1 cellular context compared by ENCODE assay signal in genomic region chr10:49592726-49593563, GRCh38.
TF ChIP-seq lines count a peak whose summit lies in the region.

No MANE protein-coding gene starts in this region.

TF ChIP-seq in GM23338, 12 proteins besides CTCF, POLR2A, EP300 and RAD21 (continued from another document):
- TF ChIP-seq NANOG (IDR thresholded peaks at IDR 0.05; ENCODE audit: borderline replicate concordance) (no peak), STAT1 (IDR thresholded peaks at IDR 0.05; ENCODE audit: unreplicated experiment) (no peak)
